In genomic region chr17:37614823-37615222, GRCh38 we compare ENCODE assay signal across 22 cellular contexts. TPM values are rescaled to one million over a fixed set of nuclear protein-coding genes. Genes with fewer than 3 reads are reported as not detected.
DNase-seq lines count a peak whose midpoint lies in the region; ATAC-seq, FAIRE-seq and TF ChIP-seq lines count a peak whose summit lies in the region.
"Had no signal": no experiment of that assay in that cellular context is flagged by ENCODE, and none has a peak within 500 bp of the region (broad histone marks: within the 10 kb centered on the region; RNA-seq: fewer than 3 reads in every experiment).

No MANE protein-coding gene starts in this region.

- H3K4me1 ChIP-seq in PC-3 (ENCODE audit: insufficient read depth, low read length) (peaks cover 14% of the 10 kb centered on the region), keratinocyte (ENCODE audit: control insufficient read depth, extremely low read depth, insufficient read depth, low read length) (peaks cover 14% of the 10 kb centered on the region)
- H3K4me1 ChIP-seq: BE2C had no signal

- CTCF ChIA-PET in AG04450 (lab: Charles Lee) = no interaction called here
- CTCF ChIA-PET in PC-3 (lab: Charles Lee) = no interaction called here

- H2AFZ ChIP-seq in PC-3 (ENCODE audit: low read length) (no peak overlapping the region), keratinocyte (ENCODE audit: control insufficient read depth, low read length) (no peak overlapping the region)

- POLR2A ChIA-PET in AG04450 (lab: Yijun Ruan, JAX) (no interaction called here), PC-3 (lab: Charles Lee; ENCODE audit: unreplicated experiment) (no interaction called here)

- H3K79me2 ChIP-seq in PC-3 (ENCODE audit: low read length) (no peaks in the 10 kb centered on the region), keratinocyte (ENCODE audit: control insufficient read depth, insufficient read depth, low read length) (no peaks in the 10 kb centered on the region)

- H4K20me1 ChIP-seq in PC-3 (ENCODE audit: low read length) (no peaks in the 10 kb centered on the region), keratinocyte (ENCODE audit: control insufficient read depth, extremely low read depth, insufficient read depth, low read length) (no peaks in the 10 kb centered on the region)

- no peak overlapping the region for H3K9ac ChIP-seq in PC-3 (ENCODE audit: low read length)
- H3K9ac ChIP-seq in keratinocyte (ENCODE audit: control insufficient read depth, extremely low read depth, insufficient read depth, low read length) = peak overlapping the region; percentile 43

- H3F3A ChIP-seq in PC-3 (ENCODE audit: low read length, unreplicated experiment) = no peaks in the 10 kb centered on the region

- H3K4me2 ChIP-seq in PC-3 (ENCODE audit: low read length) (no peak overlapping the region), keratinocyte (ENCODE audit: control insufficient read depth, extremely low read depth, insufficient read depth, low read depth, low read length) (peak overlapping the region; percentile 61)

- no peak overlapping the region for H3K4me3 ChIP-seq in AG04450 (ENCODE audit: low read depth, low read length)
- no peak overlapping the region for H3K4me3 ChIP-seq in PC-3 (ENCODE audit: low read length)
- no peak overlapping the region for H3K4me3 ChIP-seq in epithelial cell of esophagus (ENCODE audit: low read length)
- H3K4me3 ChIP-seq in keratinocyte (ENCODE audit: control insufficient read depth in 2 of 3, extremely low read depth in 1 of 3, insufficient read depth in 2 of 3, low read depth in 1 of 3, low read length in 3 of 3) = no peak overlapping the region
- H3K4me3 ChIP-seq: K562 had no signal

- intact Hi-C loops in PC-3 (cut with micrococcal nuclease) = no loop called here

- FAIRE-seq in keratinocyte (lab: Jason Lieb, UNC) = no peak
- no peak for FAIRE-seq in RCC 7860 (lab: Jason Lieb, UNC)
- FAIRE-seq: A204.1, D721Med, K562 had no signal

- no peak for TF ChIP-seq CTCF in AG04450 (IDR thresholded peaks at IDR 0.05; ENCODE audit: low read depth, low read length)
- TF ChIP-seq CTCF in PC-3 (conservative IDR thresholded peaks at IDR 0.05; ENCODE audit: low read depth, low read length) = no peak
- TF ChIP-seq CTCF in epithelial cell of esophagus (IDR thresholded peaks at IDR 0.05; ENCODE audit: insufficient read depth, low read depth, low read length, missing control alignments) = no peak
- TF ChIP-seq CTCF in keratinocyte (optimal IDR thresholded peaks at IDR 0.05 in 1 of 3, IDR thresholded peaks at IDR 0.05 in 1 of 3, conservative IDR thresholded peaks at IDR 0.05 in 1 of 3; ENCODE audit: extremely low read depth in 1 of 3, insufficient read depth in 2 of 3, low read length in 3 of 3) = no peak

- dilution Hi-C loops in keratinocyte (cut with MboI; ENCODE audit: extremely low pct_ligation_motif_present, low sequenced_read_pairs) = no loop called here

- peaks cover 5% of the 10 kb centered on the region; the same call in 1 of the 2 replicates for H3K36me3 ChIP-seq in PC-3 (ENCODE audit: low read depth, low read length)
- peaks cover 1 to 11% of the 10 kb centered on the region in 2 experiments for H3K36me3 ChIP-seq in keratinocyte (ENCODE audit: control insufficient read depth in 2 of 2, extremely low read depth in 1 of 2, insufficient read depth in 2 of 2, low read length in 2 of 2)

- DNase-seq in AG04450 (ENCODE audit: low read depth, low spot score) (no peak), PC-3 (peak; percentile 30), epithelial cell of esophagus (ENCODE audit: low read depth) (peak; percentile 64), keratinocyte (ENCODE audit: low read depth, low spot score) (no peak), kidney glomerular epithelial cell (lab: John Stamatoyannopoulos, UW) (no peak), RCC 7860 (ENCODE audit: low spot score) (no peak)
- DNase-seq: BE2C; H7; MM.1S; NCI-H1092; NCI-H1436; NCI-H1930; NCI-H2227 treated with DMSO at 0.1 percent for 48 hours; NCI-H524; NCI-H774; NK-92 treated with Interleukin-12 subunit alpha and Interleukin-12 subunit beta, amount 100 ng/mL, for 24 hours had no signal

- no peaks in the 10 kb centered on the region for H3K9me2 ChIP-seq in PC-3 (replicated peaks; ENCODE audit: low read length)

- H3K9me3 ChIP-seq in AG04450 (ENCODE audit: control insufficient read depth, insufficient read depth, low read length) (no peaks in the 10 kb centered on the region), PC-3 (ENCODE audit: low read length) (no peaks in the 10 kb centered on the region), keratinocyte (ENCODE audit: control insufficient read depth, low read depth, low read length) (no peaks in the 10 kb centered on the region)
- H3K9me3 ChIP-seq: BE2C had no signal

- ATAC-seq in PC-3 = no peak
- ATAC-seq in GM18868 (IDR thresholded peaks at IDR 0.05; ENCODE audit: unreplicated experiment) = no peak
- ATAC-seq in GM21447 (IDR thresholded peaks at IDR 0.05; ENCODE audit: unreplicated experiment) = no peak
- ATAC-seq: K562, Panc1 had no signal

- BruUV-seq in PC-3 (replicated peaks; lab: Mats Ljungman, UMichigan) = no TSS peak

- H3K27me3 ChIP-seq in AG04450 (ENCODE audit: control insufficient read depth, insufficient read depth, low read length) (no peaks in the 10 kb centered on the region), PC-3 (ENCODE audit: low read length) (no peaks in the 10 kb centered on the region), keratinocyte (ENCODE audit: control insufficient read depth, extremely low read depth, insufficient read depth, low read length) (no peaks in the 10 kb centered on the region)
- H3K27me3 ChIP-seq: BE2C had no signal

- H3K27ac ChIP-seq in AG04450 (ENCODE audit: low read depth, low read length) (peak overlapping the region; percentile 66), PC-3 (ENCODE audit: low read length) (peak overlapping the region; percentile 37), keratinocyte (ENCODE audit: control insufficient read depth, insufficient read depth, low read length) (peak overlapping the region; percentile 85)

- H3K9me1 ChIP-seq in keratinocyte (ENCODE audit: control insufficient read depth, extremely low read depth, insufficient read depth, low read length) = peaks cover 3% of the 10 kb centered on the region

RNA-seq across cellular contexts. Expression of gene SYNRG, which starts 5.6 kb away (rescaled TPM):
- polyA plus RNA-seq in AG04450 (2011; rRNA removed) (24.9 and 26.2 TPM in 2 replicates), keratinocyte (8.9 to 9.2 TPM (median 9.1 TPM) in 3 replicates)
- polyA minus RNA-seq in AG04450 (2011; rRNA and poly(A)+ RNA removed) = 47.5 and 52.4 TPM in 2 replicates
- 7.3 and 9.7 TPM in 2 replicates for total RNA-seq in PC-3 (2014; rRNA removed)
- 27.9 TPM for polyA plus RNA-seq in keratinocyte (2011; ENCODE audit: low read depth)
- 4.1 and 7.5 TPM in 2 replicates for polyA plus RNA-seq in keratinocyte (2011; cell fraction: cytosol; rRNA removed)
- 17.5 and 20.9 TPM in 2 replicates for polyA plus RNA-seq in keratinocyte (2011; cell fraction: nucleus; rRNA removed)
- 10.2 and 11.2 TPM in 2 replicates for polyA plus RNA-seq in keratinocyte (2012; ENCODE audit: low replicate concordance)
- 22.3 to 38.2 TPM (median 24.6 TPM) in 3 replicates for polyA minus RNA-seq in keratinocyte
- 5.6 TPM for polyA minus RNA-seq in keratinocyte (2011; cell fraction: cytosol; rRNA and poly(A)+ RNA removed)
- polyA minus RNA-seq in keratinocyte (2011; cell fraction: nucleus; rRNA and poly(A)+ RNA removed) = 21.8 and 39.9 TPM in 2 replicates

RNA-seq across cellular contexts. Expression of gene DDX52, which starts 28.4 kb away (rescaled TPM):
- polyA plus RNA-seq in AG04450 (2011; rRNA removed) = 24.2 and 31.8 TPM in 2 replicates
- 16.0 and 27.8 TPM in 2 replicates for polyA minus RNA-seq in AG04450 (2011; rRNA and poly(A)+ RNA removed)
- 12.5 and 12.9 TPM in 2 replicates for total RNA-seq in PC-3 (2014; rRNA removed)
- 10.3 to 22.4 TPM (median 21.8 TPM) in 3 replicates for polyA plus RNA-seq in keratinocyte
- 21.9 TPM for polyA plus RNA-seq in keratinocyte (2011; ENCODE audit: low read depth)
- 10.5 and 21.9 TPM in 2 replicates for polyA plus RNA-seq in keratinocyte (2011; cell fraction: cytosol; rRNA removed)
- 26.3 and 34.6 TPM in 2 replicates for polyA plus RNA-seq in keratinocyte (2011; cell fraction: nucleus; rRNA removed)
- 14.7 and 16.9 TPM in 2 replicates for polyA plus RNA-seq in keratinocyte (2012; ENCODE audit: low replicate concordance)
- 3.2 to 23.0 TPM (median 8.3 TPM) in 3 replicates for polyA minus RNA-seq in keratinocyte
- polyA minus RNA-seq in keratinocyte (2011; cell fraction: cytosol; rRNA and poly(A)+ RNA removed) = 8.2 TPM
- 11.7 and 28.5 TPM in 2 replicates for polyA minus RNA-seq in keratinocyte (2011; cell fraction: nucleus; rRNA and poly(A)+ RNA removed)

Comparison
In these comparisons a context has a peak if more than half of its experiments do, and no peak if none do; other contexts are left out.
1. DNase-seq: peak in PC-3 (single experiment) and epithelial cell of esophagus (single experiment); none in AG04450 (single experiment), keratinocyte (single experiment), kidney glomerular epithelial cell (single experiment) and RCC 7860 (single experiment).
2. Peak in every context shown above with its lines, with median percentiles within 50 percentile points of each other: H3K27ac ChIP-seq.